Comparison of ENCODE assay signal across 8 cellular contexts in genomic region chr17:35460354-35460851, GRCh38. TPM values are rescaled to one million over a fixed set of nuclear protein-coding genes. Genes with fewer than 3 reads are reported as not detected.
A peak's percentile ranks its signal among the peaks of the same experiment; 100 is the strongest.
DNase-seq lines count a peak whose midpoint lies in the region; ATAC-seq and TF ChIP-seq lines count a peak whose summit lies in the region.

No MANE protein-coding gene starts in this region.

- H3K4me1 ChIP-seq in gastroesophageal sphincter, result peaks cover 0 to 7% (median 0%) of the 10 kb centered on the region in 3 donors

- TF ChIP-seq EP300 in gastroesophageal sphincter (IDR thresholded peaks at IDR 0.05), result no peak

- no peak overlapping the region for H3K27ac ChIP-seq in gastroesophageal sphincter

- TF ChIP-seq CTCF in gastroesophageal sphincter (IDR thresholded peaks at IDR 0.05) (no peak), retinal pigment epithelial cell (conservative IDR thresholded peaks at IDR 0.05; ENCODE audit: low read depth, low read length) (no peak)

- 13% methylated on average over 10 of the region's 44 CpGs; no CpG with 5 or more reads in 1 of the 2 donors for WGBS in gastroesophageal sphincter (ENCODE audit: low coverage in 1 of 2), 2 donors

- peak; percentile 4 for DNase-seq in GM03348 (ENCODE audit: low spot score)
- peak; percentile 42 for DNase-seq in M059J (ENCODE audit: low read depth)
- peak; percentile 14 to 19 for DNase-seq in activated CD8-positive, alpha-beta memory T cell treated with anti-CD3 and anti-CD28 coated beads for 4 hours (ENCODE audit: low read depth in 2 of 2)
- no peak for DNase-seq in retinal pigment epithelial cell (ENCODE audit: low read depth)
- no peak for DNase-seq in cerebellar cortex (ENCODE audit: low spot score)
- no peak for DNase-seq in DMS114 treated with DMSO at 0.1 percent for 48 hours (lab: John Stamatoyannopoulos, UW; ENCODE audit: unreplicated experiment)

- TF ChIP-seq POLR2A in gastroesophageal sphincter (IDR thresholded peaks at IDR 0.05), result no peak

- H3K27me3 ChIP-seq in gastroesophageal sphincter, result peaks cover 58% of the 10 kb centered on the region

- ATAC-seq in GM21529 (IDR thresholded peaks at IDR 0.05; ENCODE audit: unreplicated experiment) (peak; percentile 83), gastroesophageal sphincter (peak; percentile 55)

- no peaks in the 10 kb centered on the region for H3K9me3 ChIP-seq in gastroesophageal sphincter

- peak overlapping the region in 1 of 2 donors; percentile 41 for H3K4me3 ChIP-seq in gastroesophageal sphincter
- peak overlapping the region; percentile 15 for H3K4me3 ChIP-seq in retinal pigment epithelial cell (ENCODE audit: low read length)

- no peaks in the 10 kb centered on the region for H3K36me3 ChIP-seq in gastroesophageal sphincter

RNA-seq across cellular contexts. Expression of gene SLFN13, which starts 11.8 kb away (rescaled TPM):
- total RNA-seq in M059J (2014; rRNA removed; shearing (Covaris generic)), result 12.4 and 23.2 TPM in 2 replicates
- 10 to 100 TPM in 1 of 4 donors, 1 to 10 TPM in 3; 1.9 to 12.3 (median 5.0) TPM for total RNA-seq in gastroesophageal sphincter

RNA-seq across cellular contexts. Expression of gene SLFN12, which starts 28.1 kb away (rescaled TPM):
- 39.4 and 39.6 TPM in 2 replicates for total RNA-seq in M059J (2014; rRNA removed; shearing (Covaris generic))
- total RNA-seq in gastroesophageal sphincter, result 10 to 100 TPM in 1 of 4 donors, 1 to 10 TPM in 3; 3.6 to 10.2 (median 6.9) TPM

Comparison
In these comparisons a context has a peak if more than half of its experiments do, and no peak if none do; other contexts are left out.
1. DNase-seq: peak in GM03348 (single experiment), M059J (single experiment) and activated CD8-positive, alpha-beta memory T cell treated with anti-CD3 and anti-CD28 coated beads for 4 hours (2 of 2); none in retinal pigment epithelial cell (single experiment), cerebellar cortex (single experiment) and DMS114 treated with DMSO at 0.1 percent for 48 hours (single experiment).